Comparison of ENCODE assay signal across 23 cellular contexts in the genomic region with DNA sequence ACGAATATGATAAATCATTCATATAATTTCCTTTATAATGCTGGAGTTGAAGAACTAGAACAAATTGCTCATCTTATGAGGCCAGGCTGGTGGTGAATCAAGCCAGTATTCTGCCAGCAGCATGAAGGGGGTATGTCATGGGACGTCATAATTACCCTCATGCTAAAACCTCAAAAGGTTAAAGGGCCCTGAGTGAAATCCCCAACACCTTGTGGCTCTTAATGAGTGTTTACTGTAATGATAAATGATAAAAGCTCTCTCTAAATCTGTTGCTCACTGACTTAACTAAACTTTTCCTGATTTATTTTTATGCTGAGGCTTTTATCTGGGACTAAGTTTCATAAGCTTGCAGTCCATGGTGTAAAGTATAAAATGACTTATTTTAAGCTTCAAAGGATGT. TPM values are rescaled to one million over a fixed set of nuclear protein-coding genes. Genes with fewer than 3 reads are reported as not detected.
DNase-seq lines count a peak whose midpoint lies in the region; ATAC-seq and TF ChIP-seq lines count a peak whose summit lies in the region.
"Had no signal": no experiment of that assay in that cellular context is flagged by ENCODE, and none has a peak within 500 bp of the region (broad histone marks: within the 10 kb centered on the region; RNA-seq: fewer than 3 reads in every experiment).

No MANE protein-coding gene starts in this region.

- H3K9me3 Mint-ChIP-seq in activated naive CD8-positive, alpha-beta T cell treated with anti-CD3 and anti-CD28 coated beads, Interleukin-2, amount 50 U/mL, for 24 hours: no peaks in the 10 kb centered on the region
- no peaks in the 10 kb centered on the region for H3K9me3 Mint-ChIP-seq in activated naive CD8-positive, alpha-beta T cell treated with anti-CD3 and anti-CD28 coated beads for 36 hours
- no peaks in the 10 kb centered on the region for H3K9me3 Mint-ChIP-seq in activated T-helper 2 cell treated with anti-CD3 and anti-CD28 coated beads, Interferon-gamma antibody, Interleukin-2, Interleukin-4, amounts not matched to agents 10 μg/mL and 5 μg/mL and 100 μg/mL, durations not matched to agents 14 hours and 24 hours and 36 hours
- H3K9me3 Mint-ChIP-seq: activated CD4-positive, alpha-beta T cell treated with anti-CD3 and anti-CD28 coated beads, Interleukin-2, amount 10 ng/mL, durations not matched to agents 7 days and 5 days; activated naive CD8-positive, alpha-beta T cell treated with anti-CD3 and anti-CD28 coated beads, Interleukin-2, amount 10 ng/mL, durations not matched to agents 7 days and 5 days; effector memory CD8-positive, alpha-beta T cell had no signal

- H3K27ac Mint-ChIP-seq in activated naive CD8-positive, alpha-beta T cell treated with anti-CD3 and anti-CD28 coated beads, Interleukin-2, amount 50 U/mL, for 24 hours: peak overlapping the region; percentile 12
- H3K27ac Mint-ChIP-seq in activated naive CD8-positive, alpha-beta T cell treated with anti-CD3 and anti-CD28 coated beads for 36 hours: no peak overlapping the region
- no peak overlapping the region for H3K27ac Mint-ChIP-seq in activated T-helper 2 cell treated with anti-CD3 and anti-CD28 coated beads, Interferon-gamma antibody, Interleukin-2, Interleukin-4, amounts not matched to agents 10 μg/mL and 5 μg/mL and 100 μg/mL, durations not matched to agents 14 hours and 24 hours and 36 hours
- H3K27ac Mint-ChIP-seq: activated CD4-positive, alpha-beta T cell treated with anti-CD3 and anti-CD28 coated beads, Interleukin-2, amount 10 ng/mL, durations not matched to agents 7 days and 5 days; activated naive CD8-positive, alpha-beta T cell treated with anti-CD3 and anti-CD28 coated beads, Interleukin-2, amount 10 ng/mL, durations not matched to agents 7 days and 5 days; effector memory CD8-positive, alpha-beta T cell had no signal

- peaks cover 7% of the 10 kb centered on the region for H3K27me3 Mint-ChIP-seq in activated naive CD8-positive, alpha-beta T cell treated with anti-CD3 and anti-CD28 coated beads, Interleukin-2, amount 50 U/mL, for 24 hours
- H3K27me3 Mint-ChIP-seq in activated naive CD8-positive, alpha-beta T cell treated with anti-CD3 and anti-CD28 coated beads for 36 hours: peaks cover 4% of the 10 kb centered on the region
- H3K27me3 Mint-ChIP-seq in activated T-helper 2 cell treated with anti-CD3 and anti-CD28 coated beads, Interferon-gamma antibody, Interleukin-2, Interleukin-4, amounts not matched to agents 10 μg/mL and 5 μg/mL and 100 μg/mL, durations not matched to agents 14 hours and 24 hours and 36 hours (ENCODE audit: low read depth): no peaks in the 10 kb centered on the region
- H3K27me3 Mint-ChIP-seq: activated CD4-positive, alpha-beta T cell treated with anti-CD3 and anti-CD28 coated beads, Interleukin-2, amount 10 ng/mL, durations not matched to agents 7 days and 5 days had no signal

- peak; percentile 8 for DNase-seq in activated naive CD8-positive, alpha-beta T cell treated with anti-CD3 and anti-CD28 coated beads, Interleukin-2, amount 50 U/mL, for 24 hours
- DNase-seq in activated naive CD8-positive, alpha-beta T cell treated with anti-CD3 and anti-CD28 coated beads for 36 hours: no peak
- DNase-seq in NCI-H82 treated with DMSO at 0.1 percent for 48 hours (lab: John Stamatoyannopoulos, UW; ENCODE audit: unreplicated experiment) (peak; percentile 9), fibroblast of villous mesenchyme (ENCODE audit: low read depth) (peak; percentile 69), NCI-H146 treated with DMSO at 0.1 percent for 48 hours (lab: John Stamatoyannopoulos, UW; ENCODE audit: unreplicated experiment) (no peak)
- no peak for DNase-seq in activated T-helper 2 cell treated with anti-CD3 and anti-CD28 coated beads, Interferon-gamma antibody, Interleukin-2, Interleukin-4, amounts not matched to agents 10 μg/mL and 5 μg/mL and 100 μg/mL, durations not matched to agents 14 hours and 24 hours and 36 hours (ENCODE audit: low spot score)
- no peak for DNase-seq in stimulated activated CD4-positive, alpha-beta T cell treated with anti-CD3 and anti-CD28 coated beads, Interleukin-4, amount 100 ng/mL, for 1 hour
- DNase-seq: activated CD4-positive, alpha-beta T cell treated with anti-CD3 and anti-CD28 coated beads, Interleukin-2, amount 10 ng/mL, durations not matched to agents 7 days and 5 days; activated naive CD8-positive, alpha-beta T cell treated with anti-CD3 and anti-CD28 coated beads, Interleukin-2, amount 10 ng/mL, durations not matched to agents 7 days and 5 days; body of pancreas; effector memory CD8-positive, alpha-beta T cell; esophagus squamous epithelium; KG1; NCI-H187 treated with DMSO at 0.1 percent for 48 hours; NCI-H2227 treated with DMSO at 0.1 percent for 48 hours; NCI-H748 treated with DMSO at 0.1 percent for 48 hours; small intestine; stimulated activated CD4-positive, alpha-beta T cell treated with anti-CD3 and anti-CD28 coated beads, Interleukin-4, amount 100 ng/mL, for 24 hours; stomach; SW 1271; transverse colon had no signal

- peaks cover 6% of the 10 kb centered on the region for H3K4me1 Mint-ChIP-seq in activated naive CD8-positive, alpha-beta T cell treated with anti-CD3 and anti-CD28 coated beads, Interleukin-2, amount 50 U/mL, for 24 hours
- no peaks in the 10 kb centered on the region for H3K4me1 Mint-ChIP-seq in activated naive CD8-positive, alpha-beta T cell treated with anti-CD3 and anti-CD28 coated beads for 36 hours
- H3K4me1 Mint-ChIP-seq in activated T-helper 2 cell treated with anti-CD3 and anti-CD28 coated beads, Interferon-gamma antibody, Interleukin-2, Interleukin-4, amounts not matched to agents 10 μg/mL and 5 μg/mL and 100 μg/mL, durations not matched to agents 14 hours and 24 hours and 36 hours (ENCODE audit: low read depth): no peaks in the 10 kb centered on the region
- H3K4me1 Mint-ChIP-seq: activated CD4-positive, alpha-beta T cell treated with anti-CD3 and anti-CD28 coated beads, Interleukin-2, amount 10 ng/mL, durations not matched to agents 7 days and 5 days; activated naive CD8-positive, alpha-beta T cell treated with anti-CD3 and anti-CD28 coated beads, Interleukin-2, amount 10 ng/mL, durations not matched to agents 7 days and 5 days had no signal

- intact Hi-C loops in activated T-helper 2 cell treated with anti-CD3 and anti-CD28 coated beads, Interferon-gamma antibody, Interleukin-2, Interleukin-4, amounts not matched to agents 10 μg/mL and 5 μg/mL and 100 μg/mL, durations not matched to agents 14 hours and 24 hours and 36 hours (cut with micrococcal nuclease): no loop called here

- no peak overlapping the region for H3K4me3 ChIP-seq in fibroblast of villous mesenchyme (ENCODE audit: low read depth, low read length)
- H3K4me3 ChIP-seq: body of pancreas, esophagus squamous epithelium, stomach, transverse colon had no signal

- no peak overlapping the region for H3K4me3 Mint-ChIP-seq in activated naive CD8-positive, alpha-beta T cell treated with anti-CD3 and anti-CD28 coated beads, Interleukin-2, amount 50 U/mL, for 24 hours
- no peak overlapping the region for H3K4me3 Mint-ChIP-seq in activated naive CD8-positive, alpha-beta T cell treated with anti-CD3 and anti-CD28 coated beads for 36 hours
- H3K4me3 Mint-ChIP-seq in activated T-helper 2 cell treated with anti-CD3 and anti-CD28 coated beads, Interferon-gamma antibody, Interleukin-2, Interleukin-4, amounts not matched to agents 10 μg/mL and 5 μg/mL and 100 μg/mL, durations not matched to agents 14 hours and 24 hours and 36 hours (ENCODE audit: low read depth): no peak overlapping the region
- H3K4me3 Mint-ChIP-seq: activated CD4-positive, alpha-beta T cell treated with anti-CD3 and anti-CD28 coated beads, Interleukin-2, amount 10 ng/mL, durations not matched to agents 7 days and 5 days; activated naive CD8-positive, alpha-beta T cell treated with anti-CD3 and anti-CD28 coated beads, Interleukin-2, amount 10 ng/mL, durations not matched to agents 7 days and 5 days; effector memory CD8-positive, alpha-beta T cell had no signal

- TF ChIP-seq CTCF in fibroblast of villous mesenchyme (IDR thresholded peaks at IDR 0.05; ENCODE audit: insufficient read depth, low read depth, low read length): no peak

- H3K36me3 Mint-ChIP-seq in activated naive CD8-positive, alpha-beta T cell treated with anti-CD3 and anti-CD28 coated beads, Interleukin-2, amount 50 U/mL, for 24 hours (ENCODE audit: low read depth): no peaks in the 10 kb centered on the region
- H3K36me3 Mint-ChIP-seq in activated naive CD8-positive, alpha-beta T cell treated with anti-CD3 and anti-CD28 coated beads for 36 hours: no peaks in the 10 kb centered on the region
- no peaks in the 10 kb centered on the region for H3K36me3 Mint-ChIP-seq in activated T-helper 2 cell treated with anti-CD3 and anti-CD28 coated beads, Interferon-gamma antibody, Interleukin-2, Interleukin-4, amounts not matched to agents 10 μg/mL and 5 μg/mL and 100 μg/mL, durations not matched to agents 14 hours and 24 hours and 36 hours (ENCODE audit: low read depth)
- H3K36me3 Mint-ChIP-seq: activated naive CD8-positive, alpha-beta T cell treated with anti-CD3 and anti-CD28 coated beads, Interleukin-2, amount 10 ng/mL, durations not matched to agents 7 days and 5 days had no signal

- peak; percentile 94 for ATAC-seq in activated naive CD8-positive, alpha-beta T cell treated with anti-CD3 and anti-CD28 coated beads, Interleukin-2, amount 50 U/mL, for 24 hours
- ATAC-seq in GM21515 (IDR thresholded peaks at IDR 0.05; ENCODE audit: unreplicated experiment): no peak
- ATAC-seq: body of pancreas; effector memory CD8-positive, alpha-beta T cell; Right ventricle myocardium inferior had no signal

RNA-seq across cellular contexts. Expression of gene NEDD4L, which starts 18.3 kb away (rescaled TPM):
- 10 to 100 TPM; 10.5 to 14.4 TPM for total RNA-seq in activated naive CD8-positive, alpha-beta T cell treated with anti-CD3 and anti-CD28 coated beads for 36 hours
- total RNA-seq in fibroblast of villous mesenchyme: 11.0 and 31.5 TPM in 2 replicates
- total RNA-seq in activated T-helper 2 cell treated with anti-CD3 and anti-CD28 coated beads, Interferon-gamma antibody, Interleukin-2, Interleukin-4, amounts not matched to agents 10 μg/mL and 5 μg/mL and 100 μg/mL, durations not matched to agents 14 hours and 24 hours and 36 hours: 5.1 and 6.2 TPM in 2 replicates

Comparison
In these comparisons a context has a peak if more than half of its experiments do, and no peak if none do; other contexts are left out.
1. DNase-seq: peak in activated naive CD8-positive, alpha-beta T cell treated with anti-CD3 and anti-CD28 coated beads, Interleukin-2, amount 50 U/mL, for 24 hours (single experiment), NCI-H82 treated with DMSO at 0.1 percent for 48 hours (single experiment) and fibroblast of villous mesenchyme (single experiment); none in activated naive CD8-positive, alpha-beta T cell treated with anti-CD3 and anti-CD28 coated beads for 36 hours (single experiment), activated T-helper 2 cell treated with anti-CD3 and anti-CD28 coated beads, Interferon-gamma antibody, Interleukin-2, Interleukin-4, amounts not matched to agents 10 μg/mL and 5 μg/mL and 100 μg/mL, durations not matched to agents 14 hours and 24 hours and 36 hours (single experiment), NCI-H146 treated with DMSO at 0.1 percent for 48 hours (single experiment) and stimulated activated CD4-positive, alpha-beta T cell treated with anti-CD3 and anti-CD28 coated beads, Interleukin-4, amount 100 ng/mL, for 1 hour (single experiment).